8 cellular contexts compared by ENCODE assay signal in genomic region chr19:35869327-35870123, GRCh38. TPM values are rescaled to one million over a fixed set of nuclear protein-coding genes. Genes with fewer than 3 reads are reported as not detected.
A peak's percentile ranks its signal among the peaks of the same experiment; 100 is the strongest.
DNase-seq lines count a peak whose midpoint lies in the region; ATAC-seq, FAIRE-seq and TF ChIP-seq lines count a peak whose summit lies in the region.

No MANE protein-coding gene starts in this region.

- H3K4me1 ChIP-seq in keratinocyte (ENCODE audit: control insufficient read depth, extremely low read depth, insufficient read depth, low read length): peaks cover 3% of the 10 kb centered on the region

- H3K36me3 ChIP-seq in keratinocyte (ENCODE audit: control insufficient read depth in 2 of 2, extremely low read depth in 1 of 2, insufficient read depth in 2 of 2, low read length in 2 of 2): no peaks in the 10 kb centered on the region

- no peak for FAIRE-seq in keratinocyte (lab: Jason Lieb, UNC)

- CTCF ChIA-PET in HEK293T (lab: Yijun Ruan, JAX): interaction anchor here (0.6 to 1.6 kb wide), 2 partner anchors 62 to 257 kb away, joined by 4 to 5 read pairs; no protein-coding TSS in a partner anchor

- peaks cover 3% of the 10 kb centered on the region for H4K20me1 ChIP-seq in keratinocyte (ENCODE audit: control insufficient read depth, extremely low read depth, insufficient read depth, low read length)

- dilution Hi-C loops in keratinocyte (cut with MboI; ENCODE audit: extremely low pct_ligation_motif_present, low sequenced_read_pairs): no loop called here

- peak overlapping the region; percentile 58 for H3K4me2 ChIP-seq in keratinocyte (ENCODE audit: control insufficient read depth, extremely low read depth, insufficient read depth, low read depth, low read length)

- peaks cover 24% of the 10 kb centered on the region for H3K27me3 ChIP-seq in keratinocyte (ENCODE audit: control insufficient read depth, extremely low read depth, insufficient read depth, low read length)

- no peak overlapping the region for H2AFZ ChIP-seq in keratinocyte (ENCODE audit: control insufficient read depth, low read length)

- H3K4me3 ChIP-seq in cardiac fibroblast (replicated peaks in 1 of 2; ENCODE audit: low read depth in 2 of 2, low read length in 2 of 2) (peak overlapping the region in 1 of 2 donors; percentile 2), keratinocyte (ENCODE audit: control insufficient read depth in 2 of 3, extremely low read depth in 1 of 3, insufficient read depth in 2 of 3, low read depth in 1 of 3, low read length in 3 of 3) (peak overlapping the region in 1 of 3 experiments; percentile 20)

- peak; percentile 79 for DNase-seq in CD1c-positive myeloid dendritic cell (ENCODE audit: extremely low spot score)
- peak; percentile 90 for DNase-seq in HEK293T (ENCODE audit: extremely low spot score)
- peak; percentile 100 for DNase-seq in NCI-H2227 treated with DMSO at 0.1 percent for 48 hours (lab: John Stamatoyannopoulos, UW)
- DNase-seq in activated CD4-positive, CD25-positive, alpha-beta regulatory T cell treated with anti-CD3 and anti-CD28 coated beads, Interleukin-2, amount 50 U/mL, for 16 hours (ENCODE audit: low read depth, low spot score): peak; percentile 50
- peak; percentile 61 to 69 for DNase-seq in cardiac fibroblast (ENCODE audit: low read depth in 2 of 2)
- peak; percentile 21 for DNase-seq in keratinocyte (ENCODE audit: low read depth, low spot score)
- peak; percentile 84 to 89 for DNase-seq in stimulated activated CD4-positive, alpha-beta T cell treated with anti-CD3 and anti-CD28 coated beads, Interleukin-2, amount 100 ng/mL, for 24 hours

- no peak overlapping the region for H3K9ac ChIP-seq in keratinocyte (ENCODE audit: control insufficient read depth, extremely low read depth, insufficient read depth, low read length)

- TF ChIP-seq CTCF in cardiac fibroblast (IDR thresholded peaks at IDR 0.05; ENCODE audit: low read depth, low read length): no peak
- TF ChIP-seq CTCF in keratinocyte (optimal IDR thresholded peaks at IDR 0.05 in 1 of 3, IDR thresholded peaks at IDR 0.05 in 1 of 3, conservative IDR thresholded peaks at IDR 0.05 in 1 of 3; ENCODE audit: extremely low read depth in 1 of 3, insufficient read depth in 2 of 3, low read length in 3 of 3): no peak

- H3K9me1 ChIP-seq in keratinocyte (ENCODE audit: control insufficient read depth, extremely low read depth, insufficient read depth, low read length): no peaks in the 10 kb centered on the region

- no peak overlapping the region for H3K27ac ChIP-seq in keratinocyte (ENCODE audit: control insufficient read depth, insufficient read depth, low read length)

- no peaks in the 10 kb centered on the region for H3K79me2 ChIP-seq in keratinocyte (ENCODE audit: control insufficient read depth, insufficient read depth, low read length)

- no peak for ATAC-seq in HG02970 (IDR thresholded peaks at IDR 0.05; ENCODE audit: low FRiP score, unreplicated experiment)

- POLR2A ChIA-PET in HEK293T (lab: Yijun Ruan, JAX): interaction anchor here (0.6 to 2.7 kb wide), 6 partner anchors 31 to 222 kb away, joined by 3 to 10 read pairs (median 4); partner anchors contain the start of genes COX6B1, LIN37, NFKBID and PSENEN

- no peaks in the 10 kb centered on the region for H3K9me3 ChIP-seq in keratinocyte (ENCODE audit: control insufficient read depth, low read depth, low read length)

TF ChIP-seq in HEK293T, 16 proteins besides CTCF, POLR2A, EP300 and RAD21:
- TF ChIP-seq L3MBTL2 (conservative IDR thresholded peaks at IDR 0.05): peak; percentile 94
- TF ChIP-seq, protein P1, sequence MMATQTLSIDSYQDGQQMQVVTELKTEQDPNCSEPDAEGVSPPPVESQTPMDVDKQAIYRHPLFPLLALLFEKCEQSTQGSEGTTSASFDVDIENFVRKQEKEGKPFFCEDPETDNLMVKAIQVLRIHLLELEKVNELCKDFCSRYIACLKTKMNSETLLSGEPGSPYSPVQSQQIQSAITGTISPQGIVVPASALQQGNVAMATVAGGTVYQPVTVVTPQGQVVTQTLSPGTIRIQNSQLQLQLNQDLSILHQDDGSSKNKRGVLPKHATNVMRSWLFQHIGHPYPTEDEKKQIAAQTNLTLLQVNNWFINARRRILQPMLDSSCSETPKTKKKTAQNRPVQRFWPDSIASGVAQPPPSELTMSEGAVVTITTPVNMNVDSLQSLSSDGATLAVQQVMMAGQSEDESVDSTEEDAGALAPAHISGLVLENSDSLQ (IDR thresholded peaks at IDR 0.05): no peak

RNA-seq across cellular contexts. Expression of gene APLP1, which starts 1.2 kb away (rescaled TPM):
- 0.50 to 0.95 TPM (median 0.66 TPM) in 3 replicates for polyA plus RNA-seq in keratinocyte
- polyA plus RNA-seq in keratinocyte (2011; ENCODE audit: low read depth): not detected
- 0.23 and 0.26 TPM in 2 replicates for polyA plus RNA-seq in keratinocyte (2011; cell fraction: cytosol; rRNA removed)
- 0.68 and 1.3 TPM in 2 replicates for polyA plus RNA-seq in keratinocyte (2011; cell fraction: nucleus; rRNA removed)
- polyA plus RNA-seq in keratinocyte (2012; ENCODE audit: low replicate concordance): 0.35 and 0.56 TPM in 2 replicates
- 0.32 to 2.8 TPM (median 0.53 TPM) in 3 replicates for polyA minus RNA-seq in keratinocyte
- polyA minus RNA-seq in keratinocyte (2011; cell fraction: cytosol; rRNA and poly(A)+ RNA removed): not detected
- 0.42 and 1.1 TPM in 2 replicates for polyA minus RNA-seq in keratinocyte (2011; cell fraction: nucleus; rRNA and poly(A)+ RNA removed)

RNA-seq across cellular contexts. Expression of gene KIRREL2, which starts 12.8 kb away (rescaled TPM):
- 0.02 TPM in 1 of 3 replicates, not detected in the others for polyA plus RNA-seq in keratinocyte
- not detected for polyA plus RNA-seq in keratinocyte (2011; ENCODE audit: low read depth)
- polyA plus RNA-seq in keratinocyte (2011; cell fraction: cytosol; rRNA removed): not detected in 2 replicates
- 0.05 TPM in 1 of 2 replicates, not detected in the other for polyA plus RNA-seq in keratinocyte (2011; cell fraction: nucleus; rRNA removed)
- 0.03 TPM in 1 of 2 replicates, not detected in the other for polyA plus RNA-seq in keratinocyte (2012; ENCODE audit: low replicate concordance)
- not detected in 3 replicates for polyA minus RNA-seq in keratinocyte
- polyA minus RNA-seq in keratinocyte (2011; cell fraction: cytosol; rRNA and poly(A)+ RNA removed): not detected
- polyA minus RNA-seq in keratinocyte (2011; cell fraction: nucleus; rRNA and poly(A)+ RNA removed): not detected in 2 replicates

RNA-seq across cellular contexts. Expression of gene NPHS1, which starts 17.2 kb away (rescaled TPM):
- not detected in 3 replicates for polyA plus RNA-seq in keratinocyte
- polyA plus RNA-seq in keratinocyte (2011; ENCODE audit: low read depth): not detected
- polyA plus RNA-seq in keratinocyte (2011; cell fraction: cytosol; rRNA removed): not detected in 2 replicates
- polyA plus RNA-seq in keratinocyte (2011; cell fraction: nucleus; rRNA removed): not detected in 2 replicates
- polyA plus RNA-seq in keratinocyte (2012; ENCODE audit: low replicate concordance): not detected in 2 replicates
- polyA minus RNA-seq in keratinocyte: not detected in 3 replicates
- not detected for polyA minus RNA-seq in keratinocyte (2011; cell fraction: cytosol; rRNA and poly(A)+ RNA removed)
- not detected in 2 replicates for polyA minus RNA-seq in keratinocyte (2011; cell fraction: nucleus; rRNA and poly(A)+ RNA removed)

RNA-seq across cellular contexts. Expression of gene NFKBID, which starts 30.8 kb away (rescaled TPM):
- polyA plus RNA-seq in keratinocyte: 3.9 to 6.0 TPM (median 5.0 TPM) in 3 replicates
- 0.82 TPM for polyA plus RNA-seq in keratinocyte (2011; ENCODE audit: low read depth)
- polyA plus RNA-seq in keratinocyte (2011; cell fraction: cytosol; rRNA removed): 1.2 and 3.4 TPM in 2 replicates
- polyA plus RNA-seq in keratinocyte (2011; cell fraction: nucleus; rRNA removed): 20.2 and 25.4 TPM in 2 replicates
- 3.1 and 6.2 TPM in 2 replicates for polyA plus RNA-seq in keratinocyte (2012; ENCODE audit: low replicate concordance)
- 3.1 to 7.2 TPM (median 4.7 TPM) in 3 replicates for polyA minus RNA-seq in keratinocyte
- 6.7 TPM for polyA minus RNA-seq in keratinocyte (2011; cell fraction: cytosol; rRNA and poly(A)+ RNA removed)
- 5.9 and 7.9 TPM in 2 replicates for polyA minus RNA-seq in keratinocyte (2011; cell fraction: nucleus; rRNA and poly(A)+ RNA removed)

RNA-seq across cellular contexts. Expression of gene HCST, which starts 32.8 kb away (rescaled TPM):
- 0.19 to 0.30 TPM (median 0.25 TPM) in 3 replicates for polyA plus RNA-seq in keratinocyte
- polyA plus RNA-seq in keratinocyte (2011; ENCODE audit: low read depth): not detected
- polyA plus RNA-seq in keratinocyte (2011; cell fraction: cytosol; rRNA removed): 0.36 TPM in 1 of 2 replicates, not detected in the other
- 0.25 and 0.43 TPM in 2 replicates for polyA plus RNA-seq in keratinocyte (2011; cell fraction: nucleus; rRNA removed)
- not detected in 2 replicates for polyA plus RNA-seq in keratinocyte (2012; ENCODE audit: low replicate concordance)
- polyA minus RNA-seq in keratinocyte: not detected in 3 replicates
- polyA minus RNA-seq in keratinocyte (2011; cell fraction: cytosol; rRNA and poly(A)+ RNA removed): 3.6 TPM
- not detected in 2 replicates for polyA minus RNA-seq in keratinocyte (2011; cell fraction: nucleus; rRNA and poly(A)+ RNA removed)

Comparison
In these comparisons a context has a peak if more than half of its experiments do, and no peak if none do; other contexts are left out.
1. DNase-seq: peak in every context shown above with its lines; median percentile 100 in NCI-H2227 treated with DMSO at 0.1 percent for 48 hours; 90 in HEK293T; 86 in stimulated activated CD4-positive, alpha-beta T cell treated with anti-CD3 and anti-CD28 coated beads, Interleukin-2, amount 100 ng/mL, for 24 hours; 79 in CD1c-positive myeloid dendritic cell; 65 in cardiac fibroblast; 50 in activated CD4-positive, CD25-positive, alpha-beta regulatory T cell treated with anti-CD3 and anti-CD28 coated beads, Interleukin-2, amount 50 U/mL, for 16 hours; 21 in keratinocyte.